In the genomic region with DNA sequence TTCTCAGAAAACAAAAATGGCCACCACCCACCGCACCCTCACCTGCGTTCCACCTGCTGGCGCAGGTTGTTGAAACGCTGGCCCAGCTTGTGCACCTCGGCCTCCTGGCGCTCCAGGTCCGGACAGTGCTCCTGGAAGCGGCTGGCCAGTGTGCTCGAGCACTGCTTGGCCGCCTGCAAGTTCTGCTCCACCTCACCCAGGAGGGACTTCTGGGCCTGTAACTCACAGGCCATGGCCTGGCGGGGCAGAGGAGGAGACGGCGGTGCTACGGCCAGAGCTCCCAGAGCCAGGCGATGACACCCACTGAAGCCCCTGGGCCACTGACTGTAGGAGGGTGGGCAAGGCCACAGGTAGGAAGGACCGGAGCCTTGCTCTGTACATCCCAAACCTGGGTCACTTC, we compare ENCODE assay signal across 23 cellular contexts. TPM values are rescaled to one million over a fixed set of nuclear protein-coding genes. Genes with fewer than 3 reads are reported as not detected.
A peak's percentile ranks its signal among the peaks of the same experiment; 100 is the strongest.
DNase-seq lines count a peak whose midpoint lies in the region; ATAC-seq, FAIRE-seq and TF ChIP-seq lines count a peak whose summit lies in the region.
"Had no signal": no experiment of that assay in that cellular context is flagged by ENCODE, and none has a peak within 500 bp of the region (broad histone marks: within the 10 kb centered on the region; RNA-seq: fewer than 3 reads in every experiment).

No MANE protein-coding gene starts in this region.

- peaks cover 41% of the 10 kb centered on the region; the same call in 1 of the 2 replicates for H3F3A ChIP-seq in PC-9 (ENCODE audit: insufficient read depth, low read depth)

- H3K18ac ChIP-seq in neuronal stem cell (ENCODE audit: low read length) = no peak overlapping the region

- H2AFZ ChIP-seq in PC-9 (no peak overlapping the region), K562 (ENCODE audit: low read depth, low read length) (no peak overlapping the region), neuronal stem cell (ENCODE audit: low read length) (no peak overlapping the region)

- CTCF ChIA-PET in PC-9 (lab: Charles Lee) = no interaction called here
- CTCF ChIA-PET in K562 (lab: Yijun Ruan, JAX; ENCODE audit: low intra/inter-chr PET ratio) = no interaction called here

- no peaks in the 10 kb centered on the region for H3K79me2 ChIP-seq in PC-9 (ENCODE audit: low read depth)
- no peaks in the 10 kb centered on the region for H3K79me2 ChIP-seq in K562 (ENCODE audit: control insufficient read depth, insufficient read depth, low read length)

- no peaks in the 10 kb centered on the region for H3K27me3 Mint-ChIP-seq in endodermal cell (ENCODE audit: insufficient read depth)
- H3K27me3 Mint-ChIP-seq: CD4-positive, CD25-positive, alpha-beta regulatory T cell; CD8-positive, alpha-beta memory T cell had no signal

- BruUV-seq in PC-9 (replicated peaks; lab: Mats Ljungman, UMichigan) (TSS peak; percentile 2), K562 (replicated peaks; lab: Mats Ljungman, UMichigan) (no TSS peak)

- no peak overlapping the region for H3K14ac ChIP-seq in neuronal stem cell (ENCODE audit: low read length)

- no peak overlapping the region for H2BK12ac ChIP-seq in neuronal stem cell (ENCODE audit: low read length)

- H3K4me1 Mint-ChIP-seq in endodermal cell = no peaks in the 10 kb centered on the region

- TF ChIP-seq EP300 in K562 (IDR thresholded peaks at IDR 0.05; ENCODE audit: low read length) = no peak

- H3K36me3 Mint-ChIP-seq in endodermal cell (ENCODE audit: low read depth) = peaks cover 62% of the 10 kb centered on the region

- H3K79me1 ChIP-seq in neuronal stem cell (ENCODE audit: low read depth, low read length) = peaks cover 2% of the 10 kb centered on the region

- H3K9ac ChIP-seq in K562 (ENCODE audit: insufficient read depth in 1 of 2, low read depth in 2 of 2, low read length in 2 of 2) = no peak overlapping the region
- peak overlapping the region; percentile 70 for H3K9ac ChIP-seq in neuronal stem cell (ENCODE audit: low read depth, low read length, poor library complexity)
- no peak overlapping the region for H3K9ac ChIP-seq in endodermal cell (ENCODE audit: extremely low read depth, low read length, poor library complexity, severe bottlenecking)

- no peak overlapping the region for H2BK15ac ChIP-seq in neuronal stem cell (ENCODE audit: low read length)

- H3K4me3 Mint-ChIP-seq in endodermal cell = no peak overlapping the region
- H3K4me3 Mint-ChIP-seq: CD4-positive, CD25-positive, alpha-beta regulatory T cell; CD8-positive, alpha-beta memory T cell had no signal

- 88% methylated on average over 14 of the region's 16 CpGs for WGBS in K562 (ENCODE audit: insufficient coverage, low coverage, missing lambda C conversion rate)
- WGBS in neuronal stem cell (ENCODE audit: extremely low coverage in 2 of 2, insufficient read length in 2 of 2, insufficient replicate concordance in 1 of 2), 2 donors = no CpG with 5 or more reads among the region's 16 CpGs
- 63 to 96% methylated on average over 2 to 16 of the region's 16 CpGs for WGBS in endodermal cell (ENCODE audit: insufficient coverage in 1 of 2, insufficient read length in 1 of 2), 2 experiments

- H4K8ac ChIP-seq in neuronal stem cell (ENCODE audit: low read depth, low read length) = no peak overlapping the region

- H3K4me2 ChIP-seq in PC-9 = no peak overlapping the region
- H3K4me2 ChIP-seq in K562 (ENCODE audit: insufficient read depth, low read length) = no peak overlapping the region
- H3K4me2 ChIP-seq in neuronal stem cell (ENCODE audit: insufficient read depth, low read length, poor library complexity, severe bottlenecking) = no peak overlapping the region

- no peak for TF ChIP-seq POLR2A in K562 (conservative IDR thresholded peaks at IDR 0.05)

- in situ Hi-C loops in K562 (cut with MboI) = no loop called here

- H3K9me3 ChIP-seq in PC-9 (ENCODE audit: insufficient read depth, low read depth) = no peaks in the 10 kb centered on the region
- H3K9me3 ChIP-seq in K562 (replicated peaks; ENCODE audit: control insufficient read depth, insufficient read depth, low read depth, low read length) = no peaks in the 10 kb centered on the region
- no peaks in the 10 kb centered on the region for H3K9me3 ChIP-seq in neuronal stem cell (replicated peaks in 1 of 2; ENCODE audit: control insufficient read depth in 2 of 2, insufficient read depth in 1 of 2, low read depth in 1 of 2, low read length in 2 of 2)
- H3K9me3 ChIP-seq in endodermal cell (ENCODE audit: control insufficient read depth, low read length) = no peaks in the 10 kb centered on the region
- H3K9me3 ChIP-seq: BE2C, HAP-1 had no signal

- H3K4me1 ChIP-seq in PC-9 (replicated peaks; ENCODE audit: insufficient read depth) = no peaks in the 10 kb centered on the region
- peaks cover 16 to 52% of the 10 kb centered on the region in 2 experiments; a peak in 4 of 5 replicates for H3K4me1 ChIP-seq in K562 (replicated peaks in 1 of 2; ENCODE audit: control insufficient read depth in 2 of 2, insufficient read depth in 2 of 2, low read length in 2 of 2)
- H3K4me1 ChIP-seq in neuronal stem cell (ENCODE audit: control insufficient read depth in 2 of 2, insufficient read depth in 1 of 2, low read depth in 1 of 2, low read length in 2 of 2) = no peaks in the 10 kb centered on the region
- no peaks in the 10 kb centered on the region for H3K4me1 ChIP-seq in endodermal cell (ENCODE audit: control insufficient read depth, insufficient read depth, low read length)
- H3K4me1 ChIP-seq: HAP-1 had no signal

- DNase-seq in PC-9 = no peak
- no peak for DNase-seq in K562 (ENCODE audit: extremely low read depth in 1 of 4, low spot score in 3 of 4)
- no peak for DNase-seq in neuronal stem cell (ENCODE audit: low spot score)
- no peak for DNase-seq in endodermal cell
- DNase-seq: ACHN; BE2C; C1 segment of cervical spinal cord; CD4-positive, CD25-positive, alpha-beta regulatory T cell; CD8-positive, alpha-beta memory T cell; COR-L47; DMS 273 treated with DMSO at 0.1 percent for 48 hours; DMS53; DND-41; EL; IMR-90 had no signal

- no peaks in the 10 kb centered on the region; the same call in 1 of the 2 replicates for H4K20me1 ChIP-seq in PC-9 (ENCODE audit: insufficient read depth)
- H4K20me1 ChIP-seq in K562 (replicated peaks; ENCODE audit: control insufficient read depth, insufficient read depth, low read length) = peaks cover 12% of the 10 kb centered on the region

- intact Hi-C loops in PC-9 (cut with micrococcal nuclease; ENCODE audit: unreplicated experiment) (no loop called here), K562 (cut with micrococcal nuclease) (no loop called here)

- peak overlapping the region; percentile 53 for H3K4ac ChIP-seq in neuronal stem cell (ENCODE audit: low read length)

- H3K4me3 ChIP-seq in PC-9 = no peak overlapping the region
- no peak overlapping the region for H3K4me3 ChIP-seq in K562
- no peak overlapping the region for H3K4me3 ChIP-seq in neuronal stem cell (ENCODE audit: low read length in 2 of 2)
- H3K4me3 ChIP-seq in endodermal cell (ENCODE audit: low read length) = no peak overlapping the region
- H3K4me3 ChIP-seq: HAP-1 had no signal

- no peak overlapping the region for H2AK5ac ChIP-seq in neuronal stem cell (ENCODE audit: low read depth, low read length)

- no peaks in the 10 kb centered on the region for H3K9me2 ChIP-seq in PC-9 (ENCODE audit: insufficient read depth)

- POLR2A ChIA-PET in PC-9 (lab: Charles Lee; ENCODE audit: unreplicated experiment) (no interaction called here), K562 (lab: Yijun Ruan, JAX) (interaction anchor here (0.5 kb wide), 1 partner anchor 39 kb away, joined by 3 read pairs; no protein-coding TSS in a partner anchor)

- H3K23ac ChIP-seq in neuronal stem cell (ENCODE audit: low read depth, low read length, poor library complexity) = peak overlapping the region; percentile 31

- no peak overlapping the region for H4K91ac ChIP-seq in neuronal stem cell (ENCODE audit: low read depth, low read length, poor library complexity)

- H3K36me3 ChIP-seq in PC-9 (ENCODE audit: low read depth) = peaks cover 21% of the 10 kb centered on the region
- peaks cover 11% of the 10 kb centered on the region; the same call in 2 of the 3 replicates for H3K36me3 ChIP-seq in K562 (ENCODE audit: control insufficient read depth, insufficient read depth, low read length)
- peaks cover 12 to 18% of the 10 kb centered on the region in 2 donors for H3K36me3 ChIP-seq in neuronal stem cell (replicated peaks in 1 of 2; ENCODE audit: control insufficient read depth in 2 of 2, insufficient read depth in 2 of 2, low read length in 2 of 2)
- H3K36me3 ChIP-seq in endodermal cell (ENCODE audit: control insufficient read depth, insufficient read depth, low read length) = peaks cover 29% of the 10 kb centered on the region

- H2BK5ac ChIP-seq in neuronal stem cell (ENCODE audit: low read length) = peak overlapping the region; percentile 39

- ATAC-seq in K562 (no peak), HG02884 (IDR thresholded peaks at IDR 0.05; ENCODE audit: unreplicated experiment) (no peak), HG03135 (IDR thresholded peaks at IDR 0.05; ENCODE audit: unreplicated experiment) (no peak)

- peaks cover 2% of the 10 kb centered on the region for H3K9me1 ChIP-seq in K562 (ENCODE audit: control insufficient read depth, insufficient read depth, low read length)

- no peaks in the 10 kb centered on the region for H3K9me3 Mint-ChIP-seq in endodermal cell
- H3K9me3 Mint-ChIP-seq: CD4-positive, CD25-positive, alpha-beta regulatory T cell; CD8-positive, alpha-beta memory T cell had no signal

- H3K27me3 ChIP-seq in PC-9 (ENCODE audit: insufficient read depth, low read depth) (no peaks in the 10 kb centered on the region), K562 (ENCODE audit: control insufficient read depth in 2 of 2, insufficient read depth in 2 of 2, low read length in 2 of 2) (peaks cover 2 to 12% of the 10 kb centered on the region in 2 experiments; a peak in 3 of 5 replicates), neuronal stem cell (ENCODE audit: control insufficient read depth in 3 of 3, insufficient read depth in 3 of 3, low read depth in 1 of 3, low read length in 3 of 3) (no peaks in the 10 kb centered on the region), endodermal cell (ENCODE audit: control insufficient read depth, insufficient read depth, low read length, poor library complexity, severe bottlenecking) (no peaks in the 10 kb centered on the region)
- H3K27me3 ChIP-seq: BE2C had no signal

- no peak for FAIRE-seq in K562 (lab: Jason Lieb, UNC)
- FAIRE-seq: A204.1, GM12891, GM19239, H1 had no signal

- TF ChIP-seq CTCF in PC-9 (conservative IDR thresholded peaks at IDR 0.05) (no peak), K562 (IDR thresholded peaks at IDR 0.05 in 2 of 3, conservative IDR thresholded peaks at IDR 0.05 in 1 of 3; ENCODE audit: insufficient read depth in 2 of 3, low read depth in 1 of 3, low read length in 3 of 3) (no peak), endodermal cell (conservative IDR thresholded peaks at IDR 0.05) (no peak)

- H3K27ac ChIP-seq in PC-9 = no peak overlapping the region
- no peak overlapping the region for H3K27ac ChIP-seq in K562 (ENCODE audit: extremely low read depth, low read depth, low read length)
- H3K27ac ChIP-seq in neuronal stem cell (replicated peaks; ENCODE audit: low read length) = no peak overlapping the region
- H3K27ac ChIP-seq in endodermal cell (ENCODE audit: low read depth, low read length) = no peak overlapping the region
- H3K27ac ChIP-seq: HL-60 had no signal

- no peak overlapping the region for H2BK120ac ChIP-seq in neuronal stem cell (ENCODE audit: low read depth, low read length)

- H3K27ac Mint-ChIP-seq in endodermal cell = no peak overlapping the region
- H3K27ac Mint-ChIP-seq: CD4-positive, CD25-positive, alpha-beta regulatory T cell had no signal

- no peak for TF ChIP-seq RAD21 in K562 (CRISPR knock-in tag; conservative IDR thresholded peaks at IDR 0.05 in 1 of 2, IDR thresholded peaks at IDR 0.05 in 1 of 2)

RNA-seq across cellular contexts. Expression of gene UBN1, which starts 43.4 kb away (rescaled TPM):
- 42.7 and 44.1 TPM in 2 replicates for total RNA-seq in PC-9 (2021)
- total RNA-seq in K562 (2011; cell fraction: chromatin; rRNA removed; ENCODE audit: low replicate concordance) = 79.4 and 106 TPM in 2 replicates
- total RNA-seq in K562 (2011; cell fraction: nucleolus; rRNA removed) = 59.1 and 60.7 TPM in 2 replicates
- total RNA-seq in K562 (2011; cell fraction: nucleoplasm; rRNA removed) = 65.0 TPM in 2 replicates
- total RNA-seq in K562 (2014; rRNA removed) = 20.6 and 20.8 TPM in 2 replicates
- 19.8 and 23.9 TPM in 2 replicates for total RNA-seq in K562 (2014; rRNA removed; fragmentation: Illumina TruSeq; extraction: Trizol)
- total RNA-seq in K562 (2015; rRNA removed; fragmentation: Illumina TruSeq; extraction: Trizol) = 24.4 and 25.0 TPM in 2 replicates
- 40.9 and 45.7 TPM in 2 replicates for total RNA-seq in K562 (2021)
- polyA plus RNA-seq in K562 (2011; rRNA removed) = 14.9 and 15.4 TPM in 2 replicates
- 14.7 and 17.3 TPM in 2 replicates for polyA plus RNA-seq in K562 (2011; cell fraction: cytosol; rRNA removed)
- polyA plus RNA-seq in K562 (2011; cell fraction: nucleus; rRNA removed) = 42.6 and 53.3 TPM in 2 replicates
- polyA plus RNA-seq in K562 (2012) = 29.7 and 30.3 TPM in 2 replicates
- 31.2 and 34.2 TPM in 2 replicates for polyA plus RNA-seq in K562 (2014; fragmentation: Illumina TruSeq; extraction: Trizol)
- 1 to 10 TPM; 1.5 to 2.4 TPM for polyA plus RNA-seq in K562 (2014; fragmentation: Nextera tagmentation; extraction: Ambion mirVana)
- 21.1 and 25.5 TPM in 2 replicates for polyA plus RNA-seq in K562 (2014; rRNA removed)
- polyA minus RNA-seq in K562 (2011; rRNA and poly(A)+ RNA removed) = 17.7 and 25.8 TPM in 2 replicates
- polyA minus RNA-seq in K562 (2011; cell fraction: cytosol; rRNA and poly(A)+ RNA removed) = 16.8 and 27.0 TPM in 2 replicates
- polyA minus RNA-seq in K562 (2011; cell fraction: nucleus; rRNA and poly(A)+ RNA removed) = 21.5 and 21.8 TPM in 2 replicates
- 23.1 TPM for polyA plus RNA-seq in neuronal stem cell (2013, experiment 1 of 2)
- polyA plus RNA-seq in neuronal stem cell (2013, experiment 2 of 2) = 23.3 TPM
- total RNA-seq in endodermal cell = 10 to 100 TPM; 36.8 to 46.7 TPM
- 26.9 TPM for polyA plus RNA-seq in endodermal cell (2013, experiment 1 of 2)
- 28.6 TPM for polyA plus RNA-seq in endodermal cell (2013, experiment 2 of 2)

RNA-seq across cellular contexts. Expression of gene GLYR1, which starts 43.6 kb away (rescaled TPM):
- total RNA-seq in PC-9 (2021) = 97.5 and 135 TPM in 2 replicates
- 172 and 226 TPM in 2 replicates for total RNA-seq in K562 (2011; cell fraction: chromatin; rRNA removed; ENCODE audit: low replicate concordance)
- 74.0 and 74.7 TPM in 2 replicates for total RNA-seq in K562 (2011; cell fraction: nucleolus; rRNA removed)
- total RNA-seq in K562 (2011; cell fraction: nucleoplasm; rRNA removed) = 112 and 153 TPM in 2 replicates
- total RNA-seq in K562 (2014; rRNA removed) = 36.5 and 41.6 TPM in 2 replicates
- total RNA-seq in K562 (2014; rRNA removed; fragmentation: Illumina TruSeq; extraction: Trizol) = 59.6 and 76.9 TPM in 2 replicates
- total RNA-seq in K562 (2015; rRNA removed; fragmentation: Illumina TruSeq; extraction: Trizol) = 70.9 and 72.4 TPM in 2 replicates
- 92.7 and 97.6 TPM in 2 replicates for total RNA-seq in K562 (2021)
- 60.2 and 63.0 TPM in 2 replicates for polyA plus RNA-seq in K562 (2011; rRNA removed)
- 49.4 and 62.8 TPM in 2 replicates for polyA plus RNA-seq in K562 (2011; cell fraction: cytosol; rRNA removed)
- 66.8 and 89.3 TPM in 2 replicates for polyA plus RNA-seq in K562 (2011; cell fraction: nucleus; rRNA removed)
- polyA plus RNA-seq in K562 (2012) = 65.5 and 88.3 TPM in 2 replicates
- 96.4 and 99.2 TPM in 2 replicates for polyA plus RNA-seq in K562 (2014; fragmentation: Illumina TruSeq; extraction: Trizol)
- polyA plus RNA-seq in K562 (2014; fragmentation: Nextera tagmentation; extraction: Ambion mirVana) = 1 to 10 TPM; 6.7 to 8.3 TPM
- 83.1 and 89.8 TPM in 2 replicates for polyA plus RNA-seq in K562 (2014; rRNA removed)
- 78.7 and 80.6 TPM in 2 replicates for polyA minus RNA-seq in K562 (2011; rRNA and poly(A)+ RNA removed)
- 28.9 and 29.7 TPM in 2 replicates for polyA minus RNA-seq in K562 (2011; cell fraction: cytosol; rRNA and poly(A)+ RNA removed)
- 31.8 and 43.2 TPM in 2 replicates for polyA minus RNA-seq in K562 (2011; cell fraction: nucleus; rRNA and poly(A)+ RNA removed)
- 45.6 TPM for polyA plus RNA-seq in neuronal stem cell (2013, experiment 1 of 2)
- 46.1 TPM for polyA plus RNA-seq in neuronal stem cell (2013, experiment 2 of 2)
- total RNA-seq in endodermal cell = 100 to 1,000 TPM in 1 of 2 donors, 10 to 100 TPM in 1; 99.3 to 108 TPM
- polyA plus RNA-seq in endodermal cell (2013, experiment 1 of 2) = 65.6 TPM
- polyA plus RNA-seq in endodermal cell (2013, experiment 2 of 2) = 61.7 TPM

RNA-seq across cellular contexts. Expression of gene PPL, which starts 46.3 kb away (rescaled TPM):
- total RNA-seq in PC-9 (2021) (184 and 187 TPM in 2 replicates), K562 (2014; rRNA removed) (0.09 and 0.16 TPM in 2 replicates), K562 (2014; rRNA removed; fragmentation: Illumina TruSeq; extraction: Trizol) (0.03 TPM in 1 of 2 replicates, not detected in the other), K562 (2015; rRNA removed; fragmentation: Illumina TruSeq; extraction: Trizol) (0.04 TPM in 1 of 2 replicates, not detected in the other), K562 (2021) (0.07 and 0.13 TPM in 2 replicates), endodermal cell (10 to 100 TPM; 37.8 to 48.5 TPM)
- 0.07 and 0.19 TPM in 2 replicates for total RNA-seq in K562 (2011; cell fraction: chromatin; rRNA removed; ENCODE audit: low replicate concordance)
- total RNA-seq in K562 (2011; cell fraction: nucleolus; rRNA removed) = 0.17 and 0.53 TPM in 2 replicates
- 0.44 TPM in 1 of 2 replicates, not detected in the other for total RNA-seq in K562 (2011; cell fraction: nucleoplasm; rRNA removed)
- polyA plus RNA-seq in K562 (2011; rRNA removed) (0.05 and 0.07 TPM in 2 replicates), K562 (2014; fragmentation: Illumina TruSeq; extraction: Trizol) (0.03 and 0.10 TPM in 2 replicates), K562 (2014; fragmentation: Nextera tagmentation; extraction: Ambion mirVana) (under 1 TPM in 1 of 2 experiments, not detected in 1; 0.15 TPM), K562 (2014; rRNA removed) (0.01 and 0.03 TPM in 2 replicates)
- polyA plus RNA-seq in K562 (2011; cell fraction: cytosol; rRNA removed) = 0.04 TPM in 2 replicates
- 0.11 and 0.33 TPM in 2 replicates for polyA plus RNA-seq in K562 (2011; cell fraction: nucleus; rRNA removed)
- polyA plus RNA-seq in K562 (2012) = 0.13 and 0.22 TPM in 2 replicates
- polyA minus RNA-seq in K562 (2011; rRNA and poly(A)+ RNA removed) = 0.11 and 0.39 TPM in 2 replicates
- polyA minus RNA-seq in K562 (2011; cell fraction: cytosol; rRNA and poly(A)+ RNA removed) = 0.19 and 0.27 TPM in 2 replicates
- polyA minus RNA-seq in K562 (2011; cell fraction: nucleus; rRNA and poly(A)+ RNA removed) = 0.11 and 0.13 TPM in 2 replicates
- polyA plus RNA-seq in neuronal stem cell (2013, experiment 1 of 2) = 0.82 TPM
- 0.98 TPM for polyA plus RNA-seq in neuronal stem cell (2013, experiment 2 of 2)
- 4.7 TPM for polyA plus RNA-seq in endodermal cell (2013, experiment 1 of 2)
- 3.6 TPM for polyA plus RNA-seq in endodermal cell (2013, experiment 2 of 2)
- total RNA-seq: CD4-positive, CD25-positive, alpha-beta regulatory T cell; CD8-positive, alpha-beta memory T cell had no signal

Comparison
In these comparisons a context has a peak if more than half of its experiments do, and no peak if none do; other contexts are left out.
1. RNA of gene PPL, which starts 46.3 kb away (total RNA-seq): 184 to 187 TPM in PC-9 and 37.8 to 48.5 TPM in endodermal cell; 0.03 to 0.53 TPM in K562; every median in the first group is over 10 times any median in the second.